In the genomic region with DNA sequence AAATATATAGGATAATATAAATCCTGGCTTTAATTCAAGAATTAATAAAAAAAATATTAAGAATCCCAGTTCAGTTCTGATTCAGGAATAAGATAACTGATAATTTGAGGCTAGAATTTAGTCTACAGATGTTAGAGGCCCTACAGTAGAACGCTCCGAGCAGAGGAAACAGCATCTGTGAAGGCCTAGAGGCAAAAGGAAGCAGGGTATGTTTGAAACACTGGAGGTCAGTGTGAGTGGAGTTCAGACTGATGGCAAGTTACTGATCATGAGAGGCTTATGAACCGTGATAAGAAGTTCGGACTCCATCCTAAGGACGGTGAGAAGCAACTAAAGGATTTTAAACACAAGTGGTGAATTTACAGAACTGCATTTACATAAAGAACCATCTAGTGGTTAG, we compare ENCODE assay signal across 7 cellular contexts.
DNase-seq lines count a peak whose midpoint lies in the region; ATAC-seq and TF ChIP-seq lines count a peak whose summit lies in the region.
"Not testable (repeated sequence)": the region's sequence is repeated elsewhere in the genome, so short reads cannot be mapped to it uniquely, and the experiment has no call there.

No MANE protein-coding gene starts in this region.

- H4K20me1 ChIP-seq in HCT116 (ENCODE audit: insufficient read depth), result not testable (repeated sequence)

- not testable (repeated sequence) for H3K9me3 ChIP-seq in HCT116 (ENCODE audit: control insufficient read depth in 1 of 2, insufficient read depth in 1 of 2, low read depth in 1 of 2, low read length in 2 of 2); T-helper 17 cell (ENCODE audit: control insufficient read depth, low read length, poor library complexity, severe bottlenecking); left lung

- not testable (repeated sequence) for DNase-seq in HCT116 (ENCODE audit: low read depth, low spot score); T-helper 17 cell; left lung; naive thymus-derived CD8-positive, alpha-beta T cell; stimulated activated naive CD8-positive, alpha-beta T cell treated with anti-CD3 and anti-CD28 coated beads, Interleukin-15, Interleukin-2, amounts not matched to agents 100 U/mL and 50 U/mL, for 24 hours

- H3K79me2 ChIP-seq in HCT116 (ENCODE audit: insufficient read depth, low read length), result not testable (repeated sequence)

- not testable (repeated sequence) for H3K4me2 ChIP-seq in HCT116 (ENCODE audit: low read length)

- intact Hi-C loops in HCT116 (cut with micrococcal nuclease); left lung (cut with DNase I): not testable (repeated sequence)

- H3K27ac Mint-ChIP-seq in T-helper 17 cell; activated T-helper 17 cell treated with anti-CD3 and anti-CD28 coated beads, Interleukin-2, amount 50 U/mL, for 72 hours; naive thymus-derived CD8-positive, alpha-beta T cell: not testable (repeated sequence)

- not testable (repeated sequence) for H3K27ac ChIP-seq in HCT116 (ENCODE audit: low read depth, low read length); left lung

- TF ChIP-seq POLR2A in HCT116 (IDR thresholded peaks at IDR 0.05; ENCODE audit: borderline replicate concordance, extremely low read depth, insufficient read depth, insufficient read length), result not testable (repeated sequence)

- not testable (repeated sequence) for H3K4me1 ChIP-seq in HCT116 (ENCODE audit: control insufficient read depth in 1 of 2, insufficient read depth in 2 of 2, low read length in 2 of 2); left lung

- not testable (repeated sequence) for H3K36me3 Mint-ChIP-seq in T-helper 17 cell (ENCODE audit: low read depth); activated T-helper 17 cell treated with anti-CD3 and anti-CD28 coated beads, Interleukin-2, amount 50 U/mL, for 72 hours (ENCODE audit: low read depth); naive thymus-derived CD8-positive, alpha-beta T cell

- POLR2A ChIA-PET in HCT116 (lab: Charles Lee); naive thymus-derived CD8-positive, alpha-beta T cell (lab: Charles Lee): not testable (repeated sequence)

- BruUV-seq in HCT116 (replicated peaks; lab: Mats Ljungman, UMichigan), result not testable (repeated sequence)

- RAD21 ChIA-PET in HCT116 (lab: Charles Lee; ENCODE audit: low non-redundant PET in 1 of 2, low total read pairs in 2 of 2, uncharacterized antibody in 2 of 2, unreplicated experiment in 2 of 2), result not testable (repeated sequence)

- ATAC-seq in HCT116 (peak; percentile 83), T-helper 17 cell (peak; percentile 37), esophagus mucosa (peak; percentile 33), left lung (peak; percentile 36)
- peak; percentile 20 for ATAC-seq in activated T-helper 17 cell treated with anti-CD3 and anti-CD28 coated beads, Interleukin-2, amount 50 U/mL, for 72 hours (replicated peaks)
- ATAC-seq in naive thymus-derived CD8-positive, alpha-beta T cell, result peak; percentile 19 to 24
- ATAC-seq in stimulated activated naive CD8-positive, alpha-beta T cell treated with anti-CD3 and anti-CD28 coated beads, Interleukin-15, Interleukin-2, amounts not matched to agents 100 U/mL and 50 U/mL, for 24 hours, result peak; percentile 44

- H2AFZ ChIP-seq in HCT116 (ENCODE audit: low read depth, low read length, poor library complexity, severe bottlenecking), result not testable (repeated sequence)

- H3K4me3 Mint-ChIP-seq in T-helper 17 cell; activated T-helper 17 cell treated with anti-CD3 and anti-CD28 coated beads, Interleukin-2, amount 50 U/mL, for 72 hours; naive thymus-derived CD8-positive, alpha-beta T cell: not testable (repeated sequence)

- not testable (repeated sequence) for H3K9me2 ChIP-seq in HCT116 (ENCODE audit: insufficient read depth)

- CTCF ChIA-PET in HCT116 (lab: Charles Lee), result not testable (repeated sequence)

- not testable (repeated sequence) for H3K9me3 Mint-ChIP-seq in activated T-helper 17 cell treated with anti-CD3 and anti-CD28 coated beads, Interleukin-2, amount 50 U/mL, for 72 hours; naive thymus-derived CD8-positive, alpha-beta T cell

- TF ChIP-seq RAD21 in HCT116 (IDR thresholded peaks at IDR 0.05; ENCODE audit: low read depth), result not testable (repeated sequence)

- H3K27me3 Mint-ChIP-seq in T-helper 17 cell; activated T-helper 17 cell treated with anti-CD3 and anti-CD28 coated beads, Interleukin-2, amount 50 U/mL, for 72 hours; naive thymus-derived CD8-positive, alpha-beta T cell: not testable (repeated sequence)

- H3K27me3 ChIP-seq in HCT116 (ENCODE audit: insufficient read depth, low read length); left lung: not testable (repeated sequence)

- not testable (repeated sequence) for H3K36me3 ChIP-seq in HCT116 (ENCODE audit: control insufficient read depth in 1 of 2, insufficient read depth in 2 of 2, low read length in 2 of 2); left lung

- H3K9ac ChIP-seq in HCT116 (ENCODE audit: low read length), result not testable (repeated sequence)

- not testable (repeated sequence) for TF ChIP-seq CTCF in HCT116 (IDR thresholded peaks at IDR 0.05 in 2 of 3, conservative IDR thresholded peaks at IDR 0.05 in 1 of 3; ENCODE audit: borderline replicate concordance in 1 of 3, insufficient read depth in 1 of 3, low read depth in 2 of 3, low read length in 2 of 3); left lung (IDR thresholded peaks at IDR 0.05)

- not testable (repeated sequence) for H3K4me3 ChIP-seq in HCT116 (replicated peaks in 1 of 2; ENCODE audit: low read depth in 1 of 2, low read length in 2 of 2); left lung

- not testable (repeated sequence) for H3K4me1 Mint-ChIP-seq in T-helper 17 cell; activated T-helper 17 cell treated with anti-CD3 and anti-CD28 coated beads, Interleukin-2, amount 50 U/mL, for 72 hours; naive thymus-derived CD8-positive, alpha-beta T cell

Comparison
In these comparisons a context has a peak if more than half of its experiments do, and no peak if none do; other contexts are left out.
1. ATAC-seq: peak in every context shown above with its lines; median percentile 83 in HCT116; 44 in stimulated activated naive CD8-positive, alpha-beta T cell treated with anti-CD3 and anti-CD28 coated beads, Interleukin-15, Interleukin-2, amounts not matched to agents 100 U/mL and 50 U/mL, for 24 hours; 37 in T-helper 17 cell; 36 in left lung; 33 in esophagus mucosa; 22 in naive thymus-derived CD8-positive, alpha-beta T cell; 20 in activated T-helper 17 cell treated with anti-CD3 and anti-CD28 coated beads, Interleukin-2, amount 50 U/mL, for 72 hours.